Comparison of ENCODE assay signal across 1 cellular context in genomic region chr6:159039885-159040258, GRCh38.
TF ChIP-seq lines count a peak whose summit lies in the region.

No MANE protein-coding gene starts in this region.

TF ChIP-seq in GM12878, 131 proteins besides CTCF, POLR2A, EP300 and RAD21:
- TF ChIP-seq ESRRA (IDR thresholded peaks at IDR 0.05; ENCODE audit: low read length): no peak
- no peak for TF ChIP-seq MAX (IDR thresholded peaks at IDR 0.05; ENCODE audit: low read depth, low read length)
- TF ChIP-seq SMAD1 (IDR thresholded peaks at IDR 0.05; ENCODE audit: low read depth, partially characterized antibody): no peak
- no peak for TF ChIP-seq ZSCAN29 (IDR thresholded peaks at IDR 0.05)
- TF ChIP-seq TAF1 (IDR thresholded peaks at IDR 0.05; ENCODE audit: borderline replicate concordance, low read depth, low read length): no peak
- TF ChIP-seq ZBTB40 (IDR thresholded peaks at IDR 0.05; ENCODE audit: borderline replicate concordance): 0 out of 2 replicates have a peak, but pooled peaks have one; percentile 20
- TF ChIP-seq CBX3 (IDR thresholded peaks at IDR 0.05; ENCODE audit: borderline replicate concordance, low read depth): no peak
- TF ChIP-seq, protein P1, sequence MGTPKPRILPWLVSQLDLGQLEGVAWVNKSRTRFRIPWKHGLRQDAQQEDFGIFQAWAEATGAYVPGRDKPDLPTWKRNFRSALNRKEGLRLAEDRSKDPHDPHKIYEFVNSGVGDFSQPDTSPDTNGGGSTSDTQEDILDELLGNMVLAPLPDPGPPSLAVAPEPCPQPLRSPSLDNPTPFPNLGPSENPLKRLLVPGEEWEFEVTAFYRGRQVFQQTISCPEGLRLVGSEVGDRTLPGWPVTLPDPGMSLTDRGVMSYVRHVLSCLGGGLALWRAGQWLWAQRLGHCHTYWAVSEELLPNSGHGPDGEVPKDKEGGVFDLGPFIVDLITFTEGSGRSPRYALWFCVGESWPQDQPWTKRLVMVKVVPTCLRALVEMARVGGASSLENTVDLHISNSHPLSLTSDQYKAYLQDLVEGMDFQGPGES (IDR thresholded peaks at IDR 0.05): no peak
TF ChIP-seq in GM12878: peak in this region for 1.
